Comparison of ENCODE assay signal across 1 cellular context in the genomic region with DNA sequence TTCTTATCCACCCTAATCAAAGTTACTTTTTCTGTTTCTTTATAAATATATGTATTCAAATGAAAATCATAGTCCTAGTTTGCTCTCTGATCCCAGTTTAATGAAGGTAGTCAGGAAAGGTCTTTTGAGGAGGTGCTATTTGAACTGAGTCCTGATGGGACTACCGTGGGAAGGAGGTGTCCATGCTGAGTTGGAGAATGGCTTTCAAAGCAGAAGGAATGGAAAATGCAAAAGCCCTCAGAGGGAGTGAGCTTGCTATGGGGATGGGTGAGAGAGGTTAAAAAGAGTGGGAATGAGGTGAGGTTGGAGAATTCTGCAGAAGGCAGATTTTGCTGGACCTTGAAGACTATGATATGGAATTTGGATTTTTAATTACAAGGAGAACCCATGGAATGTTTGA.
TF ChIP-seq lines count a peak whose summit lies in the region.

No MANE protein-coding gene starts in this region.

TF ChIP-seq in GM23338, 12 proteins besides CTCF, POLR2A, EP300 and RAD21:
- TF ChIP-seq, protein P1, sequence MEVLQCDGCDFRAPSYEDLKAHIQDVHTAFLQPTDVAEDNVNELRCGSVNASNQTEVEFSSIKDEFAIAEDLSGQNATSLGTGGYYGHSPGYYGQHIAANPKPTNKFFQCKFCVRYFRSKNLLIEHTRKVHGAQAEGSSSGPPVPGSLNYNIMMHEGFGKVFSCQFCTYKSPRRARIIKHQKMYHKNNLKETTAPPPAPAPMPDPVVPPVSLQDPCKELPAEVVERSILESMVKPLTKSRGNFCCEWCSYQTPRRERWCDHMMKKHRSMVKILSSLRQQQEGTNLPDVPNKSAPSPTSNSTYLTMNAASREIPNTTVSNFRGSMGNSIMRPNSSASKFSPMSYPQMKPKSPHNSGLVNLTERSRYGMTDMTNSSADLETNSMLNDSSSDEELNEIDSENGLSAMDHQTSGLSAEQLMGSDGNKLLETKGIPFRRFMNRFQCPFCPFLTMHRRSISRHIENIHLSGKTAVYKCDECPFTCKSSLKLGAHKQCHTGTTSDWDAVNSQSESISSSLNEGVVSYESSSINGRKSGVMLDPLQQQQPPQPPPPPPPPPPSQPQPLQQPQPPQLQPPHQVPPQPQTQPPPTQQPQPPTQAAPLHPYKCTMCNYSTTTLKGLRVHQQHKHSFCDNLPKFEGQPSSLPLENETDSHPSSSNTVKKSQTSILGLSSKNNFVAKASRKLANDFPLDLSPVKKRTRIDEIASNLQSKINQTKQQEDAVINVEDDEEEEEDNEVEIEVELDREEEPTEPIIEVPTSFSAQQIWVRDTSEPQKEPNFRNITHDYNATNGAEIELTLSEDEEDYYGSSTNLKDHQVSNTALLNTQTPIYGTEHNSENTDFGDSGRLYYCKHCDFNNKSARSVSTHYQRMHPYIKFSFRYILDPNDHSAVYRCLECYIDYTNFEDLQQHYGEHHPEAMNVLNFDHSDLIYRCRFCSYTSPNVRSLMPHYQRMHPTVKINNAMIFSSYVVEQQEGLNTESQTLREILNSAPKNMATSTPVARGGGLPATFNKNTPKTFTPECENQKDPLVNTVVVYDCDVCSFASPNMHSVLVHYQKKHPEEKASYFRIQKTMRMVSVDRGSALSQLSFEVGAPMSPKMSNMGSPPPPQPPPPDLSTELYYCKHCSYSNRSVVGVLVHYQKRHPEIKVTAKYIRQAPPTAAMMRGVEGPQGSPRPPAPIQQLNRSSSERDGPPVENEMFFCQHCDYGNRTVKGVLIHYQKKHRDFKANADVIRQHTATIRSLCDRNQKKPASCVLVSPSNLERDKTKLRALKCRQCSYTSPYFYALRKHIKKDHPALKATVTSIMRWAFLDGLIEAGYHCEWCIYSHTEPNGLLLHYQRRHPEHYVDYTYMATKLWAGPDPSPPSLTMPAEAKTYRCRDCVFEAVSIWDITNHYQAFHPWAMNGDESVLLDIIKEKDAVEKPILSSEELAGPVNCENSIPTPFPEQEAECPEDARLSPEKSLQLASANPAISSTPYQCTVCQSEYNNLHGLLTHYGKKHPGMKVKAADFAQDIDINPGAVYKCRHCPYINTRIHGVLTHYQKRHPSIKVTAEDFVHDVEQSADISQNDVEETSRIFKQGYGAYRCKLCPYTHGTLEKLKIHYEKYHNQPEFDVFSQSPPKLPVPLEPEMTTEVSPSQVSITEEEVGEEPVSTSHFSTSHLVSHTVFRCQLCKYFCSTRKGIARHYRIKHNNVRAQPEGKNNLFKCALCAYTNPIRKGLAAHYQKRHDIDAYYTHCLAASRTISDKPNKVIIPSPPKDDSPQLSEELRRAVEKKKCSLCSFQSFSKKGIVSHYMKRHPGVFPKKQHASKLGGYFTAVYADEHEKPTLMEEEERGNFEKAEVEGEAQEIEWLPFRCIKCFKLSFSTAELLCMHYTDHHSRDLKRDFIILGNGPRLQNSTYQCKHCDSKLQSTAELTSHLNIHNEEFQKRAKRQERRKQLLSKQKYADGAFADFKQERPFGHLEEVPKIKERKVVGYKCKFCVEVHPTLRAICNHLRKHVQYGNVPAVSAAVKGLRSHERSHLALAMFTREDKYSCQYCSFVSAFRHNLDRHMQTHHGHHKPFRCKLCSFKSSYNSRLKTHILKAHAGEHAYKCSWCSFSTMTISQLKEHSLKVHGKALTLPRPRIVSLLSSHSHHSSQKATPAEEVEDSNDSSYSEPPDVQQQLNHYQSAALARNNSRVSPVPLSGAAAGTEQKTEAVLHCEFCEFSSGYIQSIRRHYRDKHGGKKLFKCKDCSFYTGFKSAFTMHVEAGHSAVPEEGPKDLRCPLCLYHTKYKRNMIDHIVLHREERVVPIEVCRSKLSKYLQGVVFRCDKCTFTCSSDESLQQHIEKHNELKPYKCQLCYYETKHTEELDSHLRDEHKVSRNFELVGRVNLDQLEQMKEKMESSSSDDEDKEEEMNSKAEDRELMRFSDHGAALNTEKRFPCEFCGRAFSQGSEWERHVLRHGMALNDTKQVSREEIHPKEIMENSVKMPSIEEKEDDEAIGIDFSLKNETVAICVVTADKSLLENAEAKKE (CRISPR knock-in tag; IDR thresholded peaks at IDR 0.05) = peak; percentile 99
- peak; percentile 23; the same call in 1 of the 2 replicates for TF ChIP-seq CREB1 (CRISPR knock-in tag; IDR thresholded peaks at IDR 0.05; ENCODE audit: low read depth)
- TF ChIP-seq STAT1 (IDR thresholded peaks at IDR 0.05; ENCODE audit: unreplicated experiment) = no peak
